In genomic region chr12:2794736-2795289, GRCh38 we compare ENCODE assay signal across 1 cellular context.
TF ChIP-seq lines count a peak whose summit lies in the region.

A gene with protein sequence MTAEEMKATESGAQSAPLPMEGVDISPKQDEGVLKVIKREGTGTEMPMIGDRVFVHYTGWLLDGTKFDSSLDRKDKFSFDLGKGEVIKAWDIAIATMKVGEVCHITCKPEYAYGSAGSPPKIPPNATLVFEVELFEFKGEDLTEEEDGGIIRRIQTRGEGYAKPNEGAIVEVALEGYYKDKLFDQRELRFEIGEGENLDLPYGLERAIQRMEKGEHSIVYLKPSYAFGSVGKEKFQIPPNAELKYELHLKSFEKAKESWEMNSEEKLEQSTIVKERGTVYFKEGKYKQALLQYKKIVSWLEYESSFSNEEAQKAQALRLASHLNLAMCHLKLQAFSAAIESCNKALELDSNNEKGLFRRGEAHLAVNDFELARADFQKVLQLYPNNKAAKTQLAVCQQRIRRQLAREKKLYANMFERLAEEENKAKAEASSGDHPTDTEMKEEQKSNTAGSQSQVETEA (plus strand): TSS chr12:2794970. CDS start chr12:2795140, 170 bp downstream.

TF ChIP-seq in K562, 482 proteins besides CTCF, POLR2A, EP300 and RAD21 (continued from another document and continues in another):
- TF ChIP-seq, protein P1, sequence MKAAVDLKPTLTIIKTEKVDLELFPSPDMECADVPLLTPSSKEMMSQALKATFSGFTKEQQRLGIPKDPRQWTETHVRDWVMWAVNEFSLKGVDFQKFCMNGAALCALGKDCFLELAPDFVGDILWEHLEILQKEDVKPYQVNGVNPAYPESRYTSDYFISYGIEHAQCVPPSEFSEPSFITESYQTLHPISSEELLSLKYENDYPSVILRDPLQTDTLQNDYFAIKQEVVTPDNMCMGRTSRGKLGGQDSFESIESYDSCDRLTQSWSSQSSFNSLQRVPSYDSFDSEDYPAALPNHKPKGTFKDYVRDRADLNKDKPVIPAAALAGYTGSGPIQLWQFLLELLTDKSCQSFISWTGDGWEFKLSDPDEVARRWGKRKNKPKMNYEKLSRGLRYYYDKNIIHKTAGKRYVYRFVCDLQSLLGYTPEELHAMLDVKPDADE (conservative IDR thresholded peaks at IDR 0.05; ENCODE audit: control insufficient read depth, low read depth, low read length), result peak; percentile 69
- TF ChIP-seq ZNF76 (CRISPR knock-in tag; IDR thresholded peaks at IDR 0.05; ENCODE audit: borderline replicate concordance), result no peak
- TF ChIP-seq FOS (IDR thresholded peaks at IDR 0.05; ENCODE audit: extremely low read depth, insufficient read length), result no peak
- TF ChIP-seq, protein P2, sequence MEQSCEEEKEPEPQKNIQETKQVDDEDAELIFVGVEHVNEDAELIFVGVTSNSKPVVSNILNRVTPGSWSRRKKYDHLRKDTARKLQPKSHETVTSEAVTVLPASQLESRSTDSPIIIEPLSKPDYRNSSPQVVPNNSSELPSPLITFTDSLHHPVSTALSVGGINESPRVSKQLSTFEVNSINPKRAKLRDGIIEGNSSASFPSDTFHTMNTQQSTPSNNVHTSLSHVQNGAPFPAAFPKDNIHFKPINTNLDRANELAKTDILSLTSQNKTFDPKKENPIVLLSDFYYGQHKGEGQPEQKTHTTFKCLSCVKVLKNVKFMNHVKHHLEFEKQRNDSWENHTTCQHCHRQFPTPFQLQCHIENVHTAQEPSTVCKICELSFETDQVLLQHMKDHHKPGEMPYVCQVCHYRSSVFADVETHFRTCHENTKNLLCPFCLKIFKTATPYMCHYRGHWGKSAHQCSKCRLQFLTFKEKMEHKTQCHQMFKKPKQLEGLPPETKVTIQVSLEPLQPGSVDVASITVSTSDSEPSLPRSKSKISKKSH (CRISPR knock-in tag; IDR thresholded peaks at IDR 0.05), result no peak
- TF ChIP-seq, protein P3, sequence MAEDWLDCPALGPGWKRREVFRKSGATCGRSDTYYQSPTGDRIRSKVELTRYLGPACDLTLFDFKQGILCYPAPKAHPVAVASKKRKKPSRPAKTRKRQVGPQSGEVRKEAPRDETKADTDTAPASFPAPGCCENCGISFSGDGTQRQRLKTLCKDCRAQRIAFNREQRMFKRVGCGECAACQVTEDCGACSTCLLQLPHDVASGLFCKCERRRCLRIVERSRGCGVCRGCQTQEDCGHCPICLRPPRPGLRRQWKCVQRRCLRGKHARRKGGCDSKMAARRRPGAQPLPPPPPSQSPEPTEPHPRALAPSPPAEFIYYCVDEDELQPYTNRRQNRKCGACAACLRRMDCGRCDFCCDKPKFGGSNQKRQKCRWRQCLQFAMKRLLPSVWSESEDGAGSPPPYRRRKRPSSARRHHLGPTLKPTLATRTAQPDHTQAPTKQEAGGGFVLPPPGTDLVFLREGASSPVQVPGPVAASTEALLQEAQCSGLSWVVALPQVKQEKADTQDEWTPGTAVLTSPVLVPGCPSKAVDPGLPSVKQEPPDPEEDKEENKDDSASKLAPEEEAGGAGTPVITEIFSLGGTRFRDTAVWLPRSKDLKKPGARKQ (CRISPR knock-in tag; IDR thresholded peaks at IDR 0.05), result no peak
- TF ChIP-seq ZC3H8 (IDR thresholded peaks at IDR 0.05), result no peak
- TF ChIP-seq SRSF1 (IDR thresholded peaks at IDR 0.05; ENCODE audit: low read depth, low read length), result no peak
- no peak for TF ChIP-seq ZKSCAN8 (CRISPR knock-in tag; IDR thresholded peaks at IDR 0.05)
- TF ChIP-seq DNMT1 (IDR thresholded peaks at IDR 0.05), result no peak
- TF ChIP-seq THRAP3 (IDR thresholded peaks at IDR 0.05; ENCODE audit: borderline replicate concordance), result no peak
- TF ChIP-seq ZNF551 (CRISPR knock-in tag; IDR thresholded peaks at IDR 0.05), result no peak
- TF ChIP-seq ASH1L (IDR thresholded peaks at IDR 0.05; ENCODE audit: borderline replicate concordance, low read depth, partially characterized antibody), result no peak
- TF ChIP-seq ARID2 (IDR thresholded peaks at IDR 0.05), result no peak
- no peak for TF ChIP-seq ZNF318 (IDR thresholded peaks at IDR 0.05; ENCODE audit: borderline replicate concordance in 1 of 2, low read depth in 1 of 2)
- TF ChIP-seq GTF2F1 (IDR thresholded peaks at IDR 0.05; ENCODE audit: low read depth, low read length), result no peak
- TF ChIP-seq PHB (CRISPR knock-in tag; IDR thresholded peaks at IDR 0.05), result no peak
- TF ChIP-seq ZNF586 (CRISPR knock-in tag; conservative IDR thresholded peaks at IDR 0.05), result no peak
- no peak for TF ChIP-seq KDM1A (IDR thresholded peaks at IDR 0.05)
- TF ChIP-seq SIN3A (IDR thresholded peaks at IDR 0.05; ENCODE audit: borderline replicate concordance in 2 of 2, control insufficient read depth in 1 of 2, low read depth in 2 of 2, low read length in 2 of 2), result 0 out of 4 replicates have a peak, but pooled peaks of 1 of the 2 experiments have one; percentile 34
- TF ChIP-seq TAF9B (IDR thresholded peaks at IDR 0.05; ENCODE audit: partially characterized antibody), result no peak
- TF ChIP-seq HDAC3 (IDR thresholded peaks at IDR 0.05; ENCODE audit: borderline replicate concordance, partially characterized antibody), result no peak
- no peak for TF ChIP-seq SMAD2 (IDR thresholded peaks at IDR 0.05; ENCODE audit: low read depth, low read length)
- peak; percentile 41; the same call in 1 of the 2 replicates for TF ChIP-seq ZNF263 (CRISPR knock-in tag; IDR thresholded peaks at IDR 0.05; ENCODE audit: borderline replicate concordance)
- TF ChIP-seq, protein P4, sequence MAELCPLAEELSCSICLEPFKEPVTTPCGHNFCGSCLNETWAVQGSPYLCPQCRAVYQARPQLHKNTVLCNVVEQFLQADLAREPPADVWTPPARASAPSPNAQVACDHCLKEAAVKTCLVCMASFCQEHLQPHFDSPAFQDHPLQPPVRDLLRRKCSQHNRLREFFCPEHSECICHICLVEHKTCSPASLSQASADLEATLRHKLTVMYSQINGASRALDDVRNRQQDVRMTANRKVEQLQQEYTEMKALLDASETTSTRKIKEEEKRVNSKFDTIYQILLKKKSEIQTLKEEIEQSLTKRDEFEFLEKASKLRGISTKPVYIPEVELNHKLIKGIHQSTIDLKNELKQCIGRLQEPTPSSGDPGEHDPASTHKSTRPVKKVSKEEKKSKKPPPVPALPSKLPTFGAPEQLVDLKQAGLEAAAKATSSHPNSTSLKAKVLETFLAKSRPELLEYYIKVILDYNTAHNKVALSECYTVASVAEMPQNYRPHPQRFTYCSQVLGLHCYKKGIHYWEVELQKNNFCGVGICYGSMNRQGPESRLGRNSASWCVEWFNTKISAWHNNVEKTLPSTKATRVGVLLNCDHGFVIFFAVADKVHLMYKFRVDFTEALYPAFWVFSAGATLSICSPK (IDR thresholded peaks at IDR 0.05; ENCODE audit: borderline replicate concordance), result no peak
- no peak for TF ChIP-seq ZNF24 (IDR thresholded peaks at IDR 0.05)
- TF ChIP-seq SRSF7 (optimal IDR thresholded peaks at IDR 0.05; ENCODE audit: low read depth, low read length), result no peak
- TF ChIP-seq FOXM1 (IDR thresholded peaks at IDR 0.05; ENCODE audit: low read depth), result no peak
- no peak for TF ChIP-seq FOXM1 (CRISPR knock-in tag; IDR thresholded peaks at IDR 0.05; ENCODE audit: low read depth)
- TF ChIP-seq, protein P5, sequence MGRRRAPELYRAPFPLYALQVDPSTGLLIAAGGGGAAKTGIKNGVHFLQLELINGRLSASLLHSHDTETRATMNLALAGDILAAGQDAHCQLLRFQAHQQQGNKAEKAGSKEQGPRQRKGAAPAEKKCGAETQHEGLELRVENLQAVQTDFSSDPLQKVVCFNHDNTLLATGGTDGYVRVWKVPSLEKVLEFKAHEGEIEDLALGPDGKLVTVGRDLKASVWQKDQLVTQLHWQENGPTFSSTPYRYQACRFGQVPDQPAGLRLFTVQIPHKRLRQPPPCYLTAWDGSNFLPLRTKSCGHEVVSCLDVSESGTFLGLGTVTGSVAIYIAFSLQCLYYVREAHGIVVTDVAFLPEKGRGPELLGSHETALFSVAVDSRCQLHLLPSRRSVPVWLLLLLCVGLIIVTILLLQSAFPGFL (CRISPR knock-in tag; IDR thresholded peaks at IDR 0.05), result no peak
- TF ChIP-seq EGR1 (conservative IDR thresholded peaks at IDR 0.05), result 0 out of 2 replicates have a peak, but pooled peaks have one; percentile 8
- TF ChIP-seq NBN (IDR thresholded peaks at IDR 0.05; ENCODE audit: low read depth), result no peak
- TF ChIP-seq ZBTB1 (CRISPR knock-in tag; IDR thresholded peaks at IDR 0.05; ENCODE audit: borderline replicate concordance, low read depth), result no peak
- no peak for TF ChIP-seq COPS2 (conservative IDR thresholded peaks at IDR 0.05)
- no peak for TF ChIP-seq IRF1 (CRISPR knock-in tag; IDR thresholded peaks at IDR 0.05; ENCODE audit: borderline replicate concordance)
- TF ChIP-seq ZFP36 (IDR thresholded peaks at IDR 0.05; ENCODE audit: low read depth, low read length, partially characterized antibody), result no peak
- TF ChIP-seq KDM4B (IDR thresholded peaks at IDR 0.05; ENCODE audit: borderline replicate concordance in 2 of 2, low read depth in 1 of 2), result no peak
- TF ChIP-seq ARHGAP35 (IDR thresholded peaks at IDR 0.05; ENCODE audit: partially characterized antibody), result no peak
- TF ChIP-seq SP2 (IDR thresholded peaks at IDR 0.05; ENCODE audit: extremely low read depth, low read depth, low read length, poor library complexity, severe bottlenecking), result no peak
- no peak for TF ChIP-seq ELF1 (tag; IDR thresholded peaks at IDR 0.05)
- TF ChIP-seq ZNF23 (CRISPR knock-in tag; IDR thresholded peaks at IDR 0.05), result no peak
- TF ChIP-seq TAF15 (IDR thresholded peaks at IDR 0.05; ENCODE audit: low read depth, low read length), result no peak
- TF ChIP-seq HLTF (IDR thresholded peaks at IDR 0.05), result no peak
- TF ChIP-seq NFIX (CRISPR knock-in tag; IDR thresholded peaks at IDR 0.05; ENCODE audit: low read depth), result no peak
- no peak for TF ChIP-seq PTRF (tag; IDR thresholded peaks at IDR 0.05)
- TF ChIP-seq ZNF740 (CRISPR knock-in tag; IDR thresholded peaks at IDR 0.05), result no peak
- TF ChIP-seq ZNF740 (tag; IDR thresholded peaks at IDR 0.05), result no peak
- TF ChIP-seq HMBOX1 (IDR thresholded peaks at IDR 0.05), result no peak
